ENCODE assay signal across 33 cellular contexts in genomic region chr20:57568960-57569359, GRCh38. TPM values are rescaled to one million over a fixed set of nuclear protein-coding genes. Genes with fewer than 3 reads are reported as not detected.
"Had no signal": no experiment of that assay in that cellular context is flagged by ENCODE, and none has a peak within 500 bp of the region (broad histone marks: within the 10 kb centered on the region; RNA-seq: fewer than 3 reads in every experiment).

No MANE protein-coding gene starts in this region.

- H3K9me3 ChIP-seq: heart left ventricle, left lung, pancreas, sigmoid colon, stomach, testis, thyroid gland, upper lobe of right lung, uterus had no signal

- H3K27me3 ChIP-seq: pancreas, testis, thyroid gland, uterus had no signal

- H3K4me1 ChIP-seq: heart left ventricle, left lung, pancreas, sigmoid colon, stomach, testis, upper lobe of right lung, uterus had no signal

- H3K27ac ChIP-seq: heart left ventricle, left lung, pancreas, sigmoid colon, stomach, testis, thyroid gland, upper lobe of right lung, uterus had no signal

- H3K4me3 ChIP-seq: heart left ventricle, left lung, lung, pancreas, sigmoid colon, stomach, testis, thyroid gland, upper lobe of right lung, uterus had no signal

- ATAC-seq: heart left ventricle; left lung; naive thymus-derived CD4-positive, alpha-beta T cell; natural killer cell treated with Interleukin-12 subunit alpha and Interleukin-12 subunit beta and Interleukin-15 and Interleukin-18, amount 100 ng/mL, for 72 hours; stimulated activated naive B cell treated with anti-CD40 and anti-IgM and Interleukin-4, amounts not matched to agents 10 μg/mL and 1 μg/mL and 100 μg/mL, for 72 hours; stimulated activated naive CD8-positive, alpha-beta T cell treated with anti-CD3 and anti-CD28 coated beads, Interleukin-15, Interleukin-2, amounts not matched to agents 100 U/mL and 50 U/mL, for 24 hours; upper lobe of right lung had no signal

- FAIRE-seq: islet of Langerhans, kidney, pancreas, small intestine had no signal

- DNase-seq: heart left ventricle; hypothalamus; immature natural killer cell; kidney; left colon; left lung; mesendoderm; naive thymus-derived CD4-positive, alpha-beta T cell; pancreas; right cardiac atrium; sigmoid colon; stimulated activated CD4-positive, alpha-beta T cell treated with anti-CD3 and anti-CD28 coated beads, Interleukin-1b, Interleukin-23, amount 100 ng/mL, for 48 hours; stimulated activated CD4-positive, alpha-beta T cell treated with anti-CD3 and anti-CD28 coated beads, Interleukin-4, amount 100 ng/mL, for 1 hour; stimulated activated naive B cell treated with anti-CD40 and anti-IgM and Interleukin-4, amounts not matched to agents 10 μg/mL and 1 μg/mL and 100 μg/mL, for 72 hours; stimulated activated naive CD8-positive, alpha-beta T cell treated with anti-CD3 and anti-CD28 coated beads, Interleukin-15, Interleukin-2, amounts not matched to agents 100 U/mL and 50 U/mL, for 24 hours; stomach; testis; trophoblast cell; upper lobe of right lung; uterus had no signal

- H3K36me3 ChIP-seq: heart left ventricle, left lung, pancreas, sigmoid colon, stomach, thyroid gland, upper lobe of right lung, uterus had no signal

RNA-seq across cellular contexts. Expression of gene PCK1, which starts 8.1 kb away (rescaled TPM):
- total RNA-seq: left lung; mesothelial cell of epicardium; mononuclear cell; myocyte; naive thymus-derived CD4-positive, alpha-beta T cell; natural killer cell treated with Interleukin-12 subunit alpha and Interleukin-12 subunit beta and Interleukin-15 and Interleukin-18, amount 100 ng/mL, for 72 hours; pulmonary artery endothelial cell had no signal
- polyA plus RNA-seq: immature natural killer cell; naive thymus-derived CD4-positive, alpha-beta T cell had no signal

RNA-seq across cellular contexts. Expression of gene CTCFL, which starts 44.0 kb away (rescaled TPM):
- total RNA-seq: heart left ventricle; kidney; left colon; left lung; lower leg skin; lung; mononuclear cell; myocyte; naive thymus-derived CD4-positive, alpha-beta T cell; natural killer cell treated with Interleukin-12 subunit alpha and Interleukin-12 subunit beta and Interleukin-15 and Interleukin-18, amount 100 ng/mL, for 72 hours; omental fat pad; pulmonary artery endothelial cell; renal cortical epithelial cell; right cardiac atrium; stomach; upper lobe of right lung had no signal
- polyA plus RNA-seq: heart left ventricle; immature natural killer cell; naive thymus-derived CD4-positive, alpha-beta T cell; neural cell; pancreas; right cardiac atrium; sigmoid colon; stomach had no signal

RNA-seq across cellular contexts. Expression of gene ZBP1, which starts 51.3 kb away (rescaled TPM):
- total RNA-seq: mesothelial cell of epicardium, pulmonary artery endothelial cell, renal cortical epithelial cell, stomach had no signal
- polyA plus RNA-seq: neural cell had no signal
